Comparison of ENCODE assay signal across 23 cellular contexts in the genomic region with DNA sequence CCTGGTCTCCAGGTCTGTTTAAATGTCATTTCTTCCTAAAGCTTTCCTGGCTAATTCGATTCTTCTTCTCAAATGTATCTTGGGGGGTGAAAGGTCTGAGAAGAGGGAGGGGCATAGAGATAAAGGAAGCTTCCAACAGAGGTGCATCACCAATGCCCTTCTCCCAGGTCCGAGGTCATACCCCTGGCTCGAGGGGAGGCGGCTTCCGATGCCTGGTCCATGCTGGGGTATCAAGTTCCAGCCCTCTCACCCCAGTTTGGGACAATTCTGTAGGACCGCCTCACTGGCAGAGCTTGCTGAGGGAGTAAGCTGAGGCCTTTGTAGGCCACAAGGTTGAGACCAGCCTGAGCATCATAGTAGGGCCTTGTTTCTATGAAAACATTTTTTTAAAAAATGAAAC. TPM values are rescaled to one million over a fixed set of nuclear protein-coding genes. Genes with fewer than 3 reads are reported as not detected.
DNase-seq lines count a peak whose midpoint lies in the region; ATAC-seq, FAIRE-seq and TF ChIP-seq lines count a peak whose summit lies in the region.
"Had no signal": no experiment of that assay in that cellular context is flagged by ENCODE, and none has a peak within 500 bp of the region (broad histone marks: within the 10 kb centered on the region; RNA-seq: fewer than 3 reads in every experiment).

No MANE protein-coding gene starts in this region.

- H3K4me3 Mint-ChIP-seq in HFFc6 = peak overlapping the region; percentile 43; the same call in 1 of the 2 replicates
- H3K4me3 Mint-ChIP-seq in activated T-helper 2 cell treated with anti-CD3 and anti-CD28 coated beads, Interferon-gamma antibody, Interleukin-2, Interleukin-4, amounts not matched to agents 10 μg/mL and 5 μg/mL and 100 μg/mL, durations not matched to agents 14 hours and 24 hours and 36 hours (ENCODE audit: low read depth) = no peak overlapping the region
- no peak overlapping the region for H3K4me3 Mint-ChIP-seq in stimulated activated naive B cell treated with anti-CD40 and anti-IgM and Interleukin-4, amounts not matched to agents 10 μg/mL and 1 μg/mL and 100 μg/mL, for 72 hours
- H3K4me3 Mint-ChIP-seq: activated naive CD8-positive, alpha-beta T cell; CD4-positive, CD25-positive, alpha-beta regulatory T cell; naive thymus-derived CD8-positive, alpha-beta T cell; type B pancreatic cell had no signal

- no peaks in the 10 kb centered on the region for H3K79me2 ChIP-seq in HepG2 (ENCODE audit: insufficient read depth, low read length)

- no TSS peak for BruUV-seq in HepG2 (replicated peaks; lab: Mats Ljungman, UMichigan)

- intact Hi-C loops in HepG2 (cut with micrococcal nuclease; ENCODE audit: unreplicated experiment) (loop anchor here (5.0 kb wide), 1 partner anchor 49 kb away; a partner anchor contains a TSS), right lobe of liver (cut with DNase I) (no loop called here), upper lobe of right lung (cut with DNase I) (no loop called here)
- intact Hi-C loops in activated T-helper 2 cell treated with anti-CD3 and anti-CD28 coated beads, Interferon-gamma antibody, Interleukin-2, Interleukin-4, amounts not matched to agents 10 μg/mL and 5 μg/mL and 100 μg/mL, durations not matched to agents 14 hours and 24 hours and 36 hours (cut with micrococcal nuclease) = loop anchor here (1.0 to 2.0 kb wide), 3 partner anchors 10 to 63 kb away; a partner anchor contains a TSS

- H3K9ac ChIP-seq in HepG2 (ENCODE audit: insufficient read depth, low read depth, low read length) = no peak overlapping the region

- H4K20me1 ChIP-seq in HepG2 (ENCODE audit: insufficient read depth, low read length) = no peaks in the 10 kb centered on the region

- H3K4me2 ChIP-seq in HepG2 (ENCODE audit: low read depth, low read length) = no peak overlapping the region

- FAIRE-seq in HepG2 (lab: Jason Lieb, UNC) = no peak
- FAIRE-seq: colon, GM12892, H1, small intestine had no signal

- H3K36me3 ChIP-seq in HepG2 (replicated peaks in 1 of 2; ENCODE audit: control insufficient read depth in 1 of 2, insufficient read depth in 2 of 2, low read length in 2 of 2) (no peaks in the 10 kb centered on the region), right lobe of liver (no peaks in the 10 kb centered on the region), upper lobe of right lung (no peaks in the 10 kb centered on the region)
- H3K36me3 ChIP-seq: SJSA1 had no signal

- no peaks in the 10 kb centered on the region for H3K36me3 Mint-ChIP-seq in HFFc6 (ENCODE audit: low read depth)
- H3K36me3 Mint-ChIP-seq in activated T-helper 2 cell treated with anti-CD3 and anti-CD28 coated beads, Interferon-gamma antibody, Interleukin-2, Interleukin-4, amounts not matched to agents 10 μg/mL and 5 μg/mL and 100 μg/mL, durations not matched to agents 14 hours and 24 hours and 36 hours (ENCODE audit: low read depth) = peaks cover 2% of the 10 kb centered on the region
- no peaks in the 10 kb centered on the region for H3K36me3 Mint-ChIP-seq in stimulated activated naive B cell treated with anti-CD40 and anti-IgM and Interleukin-4, amounts not matched to agents 10 μg/mL and 1 μg/mL and 100 μg/mL, for 72 hours
- H3K36me3 Mint-ChIP-seq: activated naive CD8-positive, alpha-beta T cell; CD4-positive, CD25-positive, alpha-beta regulatory T cell; naive thymus-derived CD8-positive, alpha-beta T cell; type B pancreatic cell had no signal

- no peaks in the 10 kb centered on the region for H3K9me3 Mint-ChIP-seq in HFFc6
- no peaks in the 10 kb centered on the region for H3K9me3 Mint-ChIP-seq in activated T-helper 2 cell treated with anti-CD3 and anti-CD28 coated beads, Interferon-gamma antibody, Interleukin-2, Interleukin-4, amounts not matched to agents 10 μg/mL and 5 μg/mL and 100 μg/mL, durations not matched to agents 14 hours and 24 hours and 36 hours
- no peaks in the 10 kb centered on the region for H3K9me3 Mint-ChIP-seq in stimulated activated naive B cell treated with anti-CD40 and anti-IgM and Interleukin-4, amounts not matched to agents 10 μg/mL and 1 μg/mL and 100 μg/mL, for 72 hours
- H3K9me3 Mint-ChIP-seq: CD4-positive, CD25-positive, alpha-beta regulatory T cell; naive thymus-derived CD8-positive, alpha-beta T cell; type B pancreatic cell had no signal

- TF ChIP-seq CTCF in HepG2 (CRISPR knock-in tag; IDR thresholded peaks at IDR 0.05) = no peak
- no peak for TF ChIP-seq CTCF in right lobe of liver (IDR thresholded peaks at IDR 0.05)
- TF ChIP-seq CTCF in HFFc6 (IDR thresholded peaks at IDR 0.05) = no peak
- TF ChIP-seq CTCF in upper lobe of right lung (IDR thresholded peaks at IDR 0.05) = no peak

- no peak for DNase-seq in HepG2 (ENCODE audit: low spot score)
- no peak for DNase-seq in right lobe of liver
- no peak for DNase-seq in HFFc6
- DNase-seq in activated T-helper 2 cell treated with anti-CD3 and anti-CD28 coated beads, Interferon-gamma antibody, Interleukin-2, Interleukin-4, amounts not matched to agents 10 μg/mL and 5 μg/mL and 100 μg/mL, durations not matched to agents 14 hours and 24 hours and 36 hours (ENCODE audit: low spot score) = no peak
- no peak for DNase-seq in stimulated activated naive B cell treated with anti-CD40 and anti-IgM and Interleukin-4, amounts not matched to agents 10 μg/mL and 1 μg/mL and 100 μg/mL, for 72 hours
- no peak for DNase-seq in upper lobe of right lung
- DNase-seq: activated CD4-positive, CD25-positive, alpha-beta regulatory T cell treated with anti-CD3 and anti-CD28 coated beads, Interleukin-2, amount 50 U/mL, for 72 hours; activated effector memory CD4-positive, alpha-beta T cell treated with Interleukin-2 at 50 U/mL for 16 hours; anterior cingulate cortex; CD4-positive, CD25-positive, alpha-beta regulatory T cell; effector memory CD4-positive, alpha-beta T cell; naive thymus-derived CD8-positive, alpha-beta T cell; NCI-H1694; NCI-H526 treated with DMSO at 0.1 percent for 48 hours; small intestine had no signal

- in situ Hi-C loops in HepG2 (cut with HindIII; ENCODE audit: extremely low pct_ligation_motif_present, low pct_unique_long_range_greater_than_20kb) = no loop called here

- no peaks in the 10 kb centered on the region; the same call in 1 of the 2 replicates for H3K27me3 Mint-ChIP-seq in HFFc6 (ENCODE audit: insufficient read depth)
- H3K27me3 Mint-ChIP-seq in activated T-helper 2 cell treated with anti-CD3 and anti-CD28 coated beads, Interferon-gamma antibody, Interleukin-2, Interleukin-4, amounts not matched to agents 10 μg/mL and 5 μg/mL and 100 μg/mL, durations not matched to agents 14 hours and 24 hours and 36 hours (ENCODE audit: low read depth) = no peaks in the 10 kb centered on the region
- no peaks in the 10 kb centered on the region for H3K27me3 Mint-ChIP-seq in stimulated activated naive B cell treated with anti-CD40 and anti-IgM and Interleukin-4, amounts not matched to agents 10 μg/mL and 1 μg/mL and 100 μg/mL, for 72 hours
- H3K27me3 Mint-ChIP-seq: activated naive CD8-positive, alpha-beta T cell; CD4-positive, CD25-positive, alpha-beta regulatory T cell; type B pancreatic cell had no signal

- no peak overlapping the region for H3K4me3 ChIP-seq in HepG2 (replicated peaks in 1 of 3; ENCODE audit: insufficient read depth in 1 of 3, low read depth in 2 of 3, low read length in 3 of 3)
- no peak overlapping the region for H3K4me3 ChIP-seq in right lobe of liver
- H3K4me3 ChIP-seq in upper lobe of right lung = no peak overlapping the region
- H3K4me3 ChIP-seq: SJSA1 had no signal

- no peaks in the 10 kb centered on the region for H3K9me3 ChIP-seq in HepG2 (ENCODE audit: low read length)
- no peaks in the 10 kb centered on the region for H3K9me3 ChIP-seq in right lobe of liver
- H3K9me3 ChIP-seq in upper lobe of right lung = no peaks in the 10 kb centered on the region
- H3K9me3 ChIP-seq: SJSA1 had no signal

- H2AFZ ChIP-seq in HepG2 (ENCODE audit: low read length) = no peak overlapping the region

- peaks cover 71% of the 10 kb centered on the region for H3K4me1 ChIP-seq in HepG2 (ENCODE audit: insufficient read depth, low read length)
- H3K4me1 ChIP-seq in right lobe of liver = no peaks in the 10 kb centered on the region
- H3K4me1 ChIP-seq in upper lobe of right lung = no peaks in the 10 kb centered on the region

- WGBS in HepG2 (ENCODE audit: low lambda C conversion rate) = 59% methylated on average over 6 of the region's 6 CpGs
- 47% methylated on average over 3 of the region's 6 CpGs for WGBS in right lobe of liver (ENCODE audit: insufficient coverage, low coverage, low lambda C conversion rate, missing lambda C conversion rate)

- ATAC-seq in HepG2 (no peak), right lobe of liver (no peak), GM18519 (IDR thresholded peaks at IDR 0.05; ENCODE audit: low FRiP score, unreplicated experiment) (no peak), upper lobe of right lung (no peak)
- no peak for ATAC-seq in stimulated activated naive B cell treated with anti-CD40 and anti-IgM and Interleukin-4, amounts not matched to agents 10 μg/mL and 1 μg/mL and 100 μg/mL, for 72 hours (replicated peaks)
- ATAC-seq: naive thymus-derived CD8-positive, alpha-beta T cell had no signal

- no peak for TF ChIP-seq POLR2A in HepG2 (IDR thresholded peaks at IDR 0.05; ENCODE audit: insufficient read depth in 1 of 2, low read depth in 2 of 2, low read length in 2 of 2)
- TF ChIP-seq POLR2A in right lobe of liver (IDR thresholded peaks at IDR 0.05) = no peak

- TF ChIP-seq EP300 in HepG2 (IDR thresholded peaks at IDR 0.05; ENCODE audit: low read depth in 2 of 2, low read length in 2 of 2) (no peak), HepG2 (CRISPR knock-in tag; IDR thresholded peaks at IDR 0.05; ENCODE audit: borderline replicate concordance) (no peak)

- H3K4me1 Mint-ChIP-seq in HFFc6 (ENCODE audit: low read depth) = peaks cover 35% of the 10 kb centered on the region
- H3K4me1 Mint-ChIP-seq in activated T-helper 2 cell treated with anti-CD3 and anti-CD28 coated beads, Interferon-gamma antibody, Interleukin-2, Interleukin-4, amounts not matched to agents 10 μg/mL and 5 μg/mL and 100 μg/mL, durations not matched to agents 14 hours and 24 hours and 36 hours (ENCODE audit: low read depth) = peaks cover 38% of the 10 kb centered on the region
- peaks cover 14 to 19% of the 10 kb centered on the region in 2 donors for H3K4me1 Mint-ChIP-seq in stimulated activated naive B cell treated with anti-CD40 and anti-IgM and Interleukin-4, amounts not matched to agents 10 μg/mL and 1 μg/mL and 100 μg/mL, for 72 hours

- no peak for TF ChIP-seq RAD21 in HepG2 (CRISPR knock-in tag; IDR thresholded peaks at IDR 0.05)

- POLR2A ChIA-PET in HepG2 (lab: Yijun Ruan, JAX) = interaction anchor here (1.7 to 5.2 kb wide), 3 partner anchors 10 to 53 kb away, joined by 9 to 72 read pairs (median 14); a partner anchor contains a TSS

- no peaks in the 10 kb centered on the region for H3K27me3 ChIP-seq in HepG2 (ENCODE audit: control insufficient read depth in 1 of 2, insufficient read depth in 2 of 2, low read length in 2 of 2)
- H3K27me3 ChIP-seq in right lobe of liver = no peaks in the 10 kb centered on the region
- no peaks in the 10 kb centered on the region for H3K27me3 ChIP-seq in upper lobe of right lung
- H3K27me3 ChIP-seq: SJSA1 had no signal

- CTCF ChIA-PET in HepG2 (lab: Yijun Ruan, JAX; ENCODE audit: low intra/inter-chr PET ratio, low total read pairs) = no interaction called here

- peak overlapping the region; percentile 86; the same call in 1 of the 2 replicates for H3K27ac Mint-ChIP-seq in HFFc6
- H3K27ac Mint-ChIP-seq in activated T-helper 2 cell treated with anti-CD3 and anti-CD28 coated beads, Interferon-gamma antibody, Interleukin-2, Interleukin-4, amounts not matched to agents 10 μg/mL and 5 μg/mL and 100 μg/mL, durations not matched to agents 14 hours and 24 hours and 36 hours = peak overlapping the region; percentile 92
- H3K27ac Mint-ChIP-seq in stimulated activated naive B cell treated with anti-CD40 and anti-IgM and Interleukin-4, amounts not matched to agents 10 μg/mL and 1 μg/mL and 100 μg/mL, for 72 hours = peak overlapping the region; percentile 82
- H3K27ac Mint-ChIP-seq: activated naive CD8-positive, alpha-beta T cell; type B pancreatic cell had no signal

- H3K27ac ChIP-seq in HepG2 (ENCODE audit: extremely low read length, insufficient read depth, low read length) = no peak overlapping the region
- no peak overlapping the region for H3K27ac ChIP-seq in right lobe of liver
- no peak overlapping the region for H3K27ac ChIP-seq in upper lobe of right lung
- H3K27ac ChIP-seq: SJSA1 had no signal

RNA-seq across cellular contexts. Expression of a gene that starts 10.3 kb away (rescaled TPM):
- total RNA-seq in HepG2 (2016; rRNA removed; fragmentation: Illumina TruSeq; extraction: Trizol) (54.1 and 84.4 TPM in 2 replicates), right lobe of liver (10 to 100 TPM; 13.3 to 28.3 (median 18.3) TPM), upper lobe of right lung (30.3 TPM)
- total RNA-seq in HepG2 (2016; cell fraction: cytosol; rRNA removed; fragmentation: Illumina TruSeq; extraction: Trizol; ENCODE audit: low read depth) = 22.6 and 28.5 TPM in 2 replicates
- total RNA-seq in HepG2 (2016; cell fraction: insoluble cytoplasmic fraction; rRNA removed; fragmentation: Illumina TruSeq; extraction: Trizol) = 61.5 and 89.9 TPM in 2 replicates
- 54.3 and 65.9 TPM in 2 replicates for total RNA-seq in HepG2 (2016; cell fraction: membrane; rRNA removed; fragmentation: Illumina TruSeq; extraction: Trizol)
- total RNA-seq in HepG2 (2016; cell fraction: nucleus; rRNA removed; fragmentation: Illumina TruSeq; extraction: Trizol) = 25.7 and 28.2 TPM in 2 replicates
- polyA plus RNA-seq in HepG2 (2011; rRNA removed) = 30.2 and 53.0 TPM in 2 replicates
- 17.3 and 23.5 TPM in 2 replicates for polyA plus RNA-seq in HepG2 (2011; cell fraction: cytosol; rRNA removed)
- polyA plus RNA-seq in HepG2 (2011; cell fraction: nucleus; rRNA removed) = 4.7 and 7.5 TPM in 2 replicates
- polyA plus RNA-seq in HepG2 (2012) = 40.3 and 58.2 TPM in 2 replicates
- 22.4 and 22.6 TPM in 2 replicates for polyA plus RNA-seq in HepG2 (2016; cell fraction: cytosol; fragmentation: Illumina TruSeq; extraction: Trizol; ENCODE audit: low read depth)
- 106 and 119 TPM in 2 replicates for polyA plus RNA-seq in HepG2 (2016; cell fraction: insoluble cytoplasmic fraction; fragmentation: Illumina TruSeq; extraction: Trizol; ENCODE audit: low read depth)
- 48.2 and 52.2 TPM in 2 replicates for polyA plus RNA-seq in HepG2 (2016; cell fraction: membrane; fragmentation: Illumina TruSeq; extraction: Trizol; ENCODE audit: low read depth)
- 47.9 and 51.6 TPM in 2 replicates for polyA plus RNA-seq in HepG2 (2016; cell fraction: nucleus; fragmentation: Illumina TruSeq; extraction: Trizol; ENCODE audit: insufficient read depth, low read depth)
- polyA minus RNA-seq in HepG2 (2011; rRNA and poly(A)+ RNA removed; ENCODE audit: low replicate concordance) = 10.7 and 14.1 TPM in 2 replicates
- 27.9 and 32.3 TPM in 2 replicates for polyA minus RNA-seq in HepG2 (2011; cell fraction: cytosol; rRNA and poly(A)+ RNA removed)
- 14.0 and 15.2 TPM in 2 replicates for polyA minus RNA-seq in HepG2 (2011; cell fraction: nucleus; rRNA and poly(A)+ RNA removed)
- total RNA-seq in HFFc6 (2021; fragmentation: NEBNext Ultra II Directional; extraction: Animal tissue kit (Norgen Biotek cat#: 25700)) = 10 to 100 TPM; 40.1 to 57.5 (median 49.4) TPM
- 39.4 and 39.7 TPM in 2 replicates for total RNA-seq in activated T-helper 2 cell treated with anti-CD3 and anti-CD28 coated beads, Interferon-gamma antibody, Interleukin-2, Interleukin-4, amounts not matched to agents 10 μg/mL and 5 μg/mL and 100 μg/mL, durations not matched to agents 14 hours and 24 hours and 36 hours

RNA-seq across cellular contexts. Expression of a gene that starts 41.8 kb away (rescaled TPM):
- total RNA-seq in HepG2 (2016; rRNA removed; fragmentation: Illumina TruSeq; extraction: Trizol) = not detected in 2 replicates
- total RNA-seq in HepG2 (2016; cell fraction: cytosol; rRNA removed; fragmentation: Illumina TruSeq; extraction: Trizol; ENCODE audit: low read depth) = not detected in 2 replicates
- total RNA-seq in HepG2 (2016; cell fraction: insoluble cytoplasmic fraction; rRNA removed; fragmentation: Illumina TruSeq; extraction: Trizol) = not detected in 2 replicates
- not detected in 2 replicates for total RNA-seq in HepG2 (2016; cell fraction: membrane; rRNA removed; fragmentation: Illumina TruSeq; extraction: Trizol)
- not detected in 2 replicates for total RNA-seq in HepG2 (2016; cell fraction: nucleus; rRNA removed; fragmentation: Illumina TruSeq; extraction: Trizol)
- polyA plus RNA-seq in HepG2 (2011; rRNA removed) = not detected in 2 replicates
- not detected in 2 replicates for polyA plus RNA-seq in HepG2 (2011; cell fraction: cytosol; rRNA removed)
- polyA plus RNA-seq in HepG2 (2011; cell fraction: nucleus; rRNA removed) = not detected in 2 replicates
- 0.25 and 0.60 TPM in 2 replicates for polyA plus RNA-seq in HepG2 (2012)
- not detected in 2 replicates for polyA plus RNA-seq in HepG2 (2016; cell fraction: cytosol; fragmentation: Illumina TruSeq; extraction: Trizol; ENCODE audit: low read depth)
- not detected in 2 replicates for polyA plus RNA-seq in HepG2 (2016; cell fraction: insoluble cytoplasmic fraction; fragmentation: Illumina TruSeq; extraction: Trizol; ENCODE audit: low read depth)
- not detected in 2 replicates for polyA plus RNA-seq in HepG2 (2016; cell fraction: membrane; fragmentation: Illumina TruSeq; extraction: Trizol; ENCODE audit: low read depth)
- polyA plus RNA-seq in HepG2 (2016; cell fraction: nucleus; fragmentation: Illumina TruSeq; extraction: Trizol; ENCODE audit: insufficient read depth, low read depth) = not detected in 2 replicates
- polyA minus RNA-seq in HepG2 (2011; rRNA and poly(A)+ RNA removed; ENCODE audit: low replicate concordance) = 0.14 TPM in 1 of 2 replicates, not detected in the other
- not detected in 2 replicates for polyA minus RNA-seq in HepG2 (2011; cell fraction: cytosol; rRNA and poly(A)+ RNA removed)
- not detected in 2 replicates for polyA minus RNA-seq in HepG2 (2011; cell fraction: nucleus; rRNA and poly(A)+ RNA removed)
- total RNA-seq in right lobe of liver = 1 to 10 TPM; 1.5 to 3.9 (median 2.7) TPM
- under 1 TPM in 4 of 6 experiments, not detected in 2; 0.02 to 0.23 (median 0.21) TPM for total RNA-seq in HFFc6 (2021; fragmentation: NEBNext Ultra II Directional; extraction: Animal tissue kit (Norgen Biotek cat#: 25700))
- total RNA-seq in activated T-helper 2 cell treated with anti-CD3 and anti-CD28 coated beads, Interferon-gamma antibody, Interleukin-2, Interleukin-4, amounts not matched to agents 10 μg/mL and 5 μg/mL and 100 μg/mL, durations not matched to agents 14 hours and 24 hours and 36 hours = not detected in 2 replicates
- total RNA-seq in upper lobe of right lung = 106 TPM
- total RNA-seq: CD4-positive, CD25-positive, alpha-beta regulatory T cell; naive thymus-derived CD8-positive, alpha-beta T cell; T-helper 1 cell treated with Interleukin-12 subunit alpha and Interleukin-12 subunit beta and Interleukin-4 antibody, amounts not matched to agents 30 ng/mL and 1 ng/mL, for 36 hours had no signal

RNA-seq across cellular contexts. Expression of a gene that starts 50.8 kb away (rescaled TPM):
- total RNA-seq in HepG2 (2016; rRNA removed; fragmentation: Illumina TruSeq; extraction: Trizol) (10.2 and 13.0 TPM in 2 replicates), right lobe of liver (1 to 10 TPM; 1.9 to 6.7 (median 4.1) TPM), upper lobe of right lung (50.6 TPM)
- total RNA-seq in HepG2 (2016; cell fraction: cytosol; rRNA removed; fragmentation: Illumina TruSeq; extraction: Trizol; ENCODE audit: low read depth) = 6.2 and 6.4 TPM in 2 replicates
- total RNA-seq in HepG2 (2016; cell fraction: insoluble cytoplasmic fraction; rRNA removed; fragmentation: Illumina TruSeq; extraction: Trizol) = 8.4 and 12.8 TPM in 2 replicates
- 7.7 and 8.5 TPM in 2 replicates for total RNA-seq in HepG2 (2016; cell fraction: membrane; rRNA removed; fragmentation: Illumina TruSeq; extraction: Trizol)
- total RNA-seq in HepG2 (2016; cell fraction: nucleus; rRNA removed; fragmentation: Illumina TruSeq; extraction: Trizol) = 23.8 and 28.6 TPM in 2 replicates
- 30.6 and 38.1 TPM in 2 replicates for polyA plus RNA-seq in HepG2 (2011; rRNA removed)
- 14.1 and 14.7 TPM in 2 replicates for polyA plus RNA-seq in HepG2 (2011; cell fraction: cytosol; rRNA removed)
- polyA plus RNA-seq in HepG2 (2011; cell fraction: nucleus; rRNA removed) = 110 and 133 TPM in 2 replicates
- 23.1 and 36.8 TPM in 2 replicates for polyA plus RNA-seq in HepG2 (2012)
- polyA plus RNA-seq in HepG2 (2016; cell fraction: cytosol; fragmentation: Illumina TruSeq; extraction: Trizol; ENCODE audit: low read depth) = 1.3 TPM in 2 replicates
- 6.5 and 9.3 TPM in 2 replicates for polyA plus RNA-seq in HepG2 (2016; cell fraction: insoluble cytoplasmic fraction; fragmentation: Illumina TruSeq; extraction: Trizol; ENCODE audit: low read depth)
- 2.5 and 3.5 TPM in 2 replicates for polyA plus RNA-seq in HepG2 (2016; cell fraction: membrane; fragmentation: Illumina TruSeq; extraction: Trizol; ENCODE audit: low read depth)
- polyA plus RNA-seq in HepG2 (2016; cell fraction: nucleus; fragmentation: Illumina TruSeq; extraction: Trizol; ENCODE audit: insufficient read depth, low read depth) = 47.8 and 49.6 TPM in 2 replicates
- polyA minus RNA-seq in HepG2 (2011; rRNA and poly(A)+ RNA removed; ENCODE audit: low replicate concordance) = 87.8 and 152 TPM in 2 replicates
- 36.7 and 46.7 TPM in 2 replicates for polyA minus RNA-seq in HepG2 (2011; cell fraction: cytosol; rRNA and poly(A)+ RNA removed)
- polyA minus RNA-seq in HepG2 (2011; cell fraction: nucleus; rRNA and poly(A)+ RNA removed) = 61.3 and 64.6 TPM in 2 replicates
- total RNA-seq in HFFc6 (2021; fragmentation: NEBNext Ultra II Directional; extraction: Animal tissue kit (Norgen Biotek cat#: 25700)) = 10 to 100 TPM; 49.3 to 63.6 (median 57.1) TPM
- 95.7 and 99.4 TPM in 2 replicates for total RNA-seq in activated T-helper 2 cell treated with anti-CD3 and anti-CD28 coated beads, Interferon-gamma antibody, Interleukin-2, Interleukin-4, amounts not matched to agents 10 μg/mL and 5 μg/mL and 100 μg/mL, durations not matched to agents 14 hours and 24 hours and 36 hours

Comparison
In these comparisons a context has a peak if more than half of its experiments do, and no peak if none do; other contexts are left out.
1. intact Hi-C loops: an anchor here in HepG2 (5.0 kb wide) and activated T-helper 2 cell treated with anti-CD3 and anti-CD28 coated beads, Interferon-gamma antibody, Interleukin-2, Interleukin-4, amounts not matched to agents 10 μg/mL and 5 μg/mL and 100 μg/mL, durations not matched to agents 14 hours and 24 hours and 36 hours (1.0 to 2.0 kb wide); none called in right lobe of liver and upper lobe of right lung.
2. RNA of a gene that starts 41.8 kb away (total RNA-seq): 106 TPM in upper lobe of right lung (single experiment); 1.5 to 3.9 TPM in right lobe of liver, 0.02 to 0.23 TPM in HFFc6, not detected in activated T-helper 2 cell treated with anti-CD3 and anti-CD28 coated beads, Interferon-gamma antibody, Interleukin-2, Interleukin-4, amounts not matched to agents 10 μg/mL and 5 μg/mL and 100 μg/mL, durations not matched to agents 14 hours and 24 hours and 36 hours and not detected in HepG2; every median in the first group is over 10 times any median in the second.
3. Peak in every context shown above with its lines, with median percentiles within 50 percentile points of each other: H3K27ac Mint-ChIP-seq.